ENCODE assay signal across 18 cellular contexts in the genomic region with DNA sequence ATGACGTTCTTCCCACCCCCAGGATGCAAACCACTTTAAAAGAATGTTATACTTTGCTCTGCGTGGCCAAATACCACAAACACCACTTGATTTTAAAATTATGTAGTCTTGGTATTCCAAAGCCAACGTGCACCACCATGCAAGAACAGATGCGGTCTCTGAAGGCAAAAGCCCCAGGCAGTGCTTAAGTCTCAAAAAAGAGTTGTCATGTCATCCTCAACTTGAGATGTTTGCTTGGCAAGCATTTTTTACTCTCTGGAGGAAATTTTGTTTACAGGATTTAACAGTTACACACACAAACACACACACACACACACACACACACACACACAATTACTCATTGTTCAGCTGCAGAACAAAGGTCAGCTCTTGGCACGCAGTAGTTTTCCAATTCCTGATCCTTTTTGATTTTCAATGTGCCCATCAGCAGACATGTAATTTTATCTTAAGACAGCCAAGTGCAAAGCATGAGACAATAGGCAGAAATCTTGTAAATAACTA.
A peak's percentile ranks its signal among the peaks of the same experiment; 100 is the strongest.
DNase-seq lines count a peak whose midpoint lies in the region; ATAC-seq and TF ChIP-seq lines count a peak whose summit lies in the region.
"Had no signal": no experiment of that assay in that cellular context is flagged by ENCODE, and none has a peak within 500 bp of the region (broad histone marks: within the 10 kb centered on the region; RNA-seq: fewer than 3 reads in every experiment).

No MANE protein-coding gene starts in this region.

- no peak overlapping the region for H3K4me3 ChIP-seq in skeletal muscle cell (ENCODE audit: low read depth, low read length)
- H3K4me3 ChIP-seq: body of pancreas, esophagus squamous epithelium, HAP-1, prostate gland had no signal

- H3K4me3 Mint-ChIP-seq in brain: no peak overlapping the region
- H3K4me3 Mint-ChIP-seq: activated T-cell treated with anti-CD3 and anti-CD28 coated beads, Interleukin-2, amount 50 U/mL, for 72 hours had no signal

- H3K27ac Mint-ChIP-seq in brain: peak overlapping the region in 4 of 5 experiments; percentile 42 to 78 (median 74)
- H3K27ac Mint-ChIP-seq: activated T-cell treated with anti-CD3 and anti-CD28 coated beads, Interleukin-2, amount 50 U/mL, for 72 hours had no signal

- no peak for ATAC-seq in HG02678 (IDR thresholded peaks at IDR 0.05; ENCODE audit: unreplicated experiment)
- ATAC-seq: activated CD4-positive, CD25-positive, alpha-beta regulatory T cell treated with anti-CD3 and anti-CD28 coated beads, Interleukin-2, amount 50 U/mL, for 24 hours; activated T-cell treated with anti-CD3 and anti-CD28 coated beads, Interleukin-2, amount 50 U/mL, for 72 hours; body of pancreas; left ventricle myocardium superior; SK-N-SH treated with all-trans-retinoic acid at 6 μM for 48 hours had no signal

- peak; percentile 56 for DNase-seq in LHCN-M2 (ENCODE audit: low read depth)
- peak; percentile 30 for DNase-seq in glomerular visceral epithelial cell (ENCODE audit: extremely low spot score)
- peak; percentile 80 for DNase-seq in skeletal muscle cell (ENCODE audit: low read depth)
- DNase-seq in stimulated activated CD4-positive, alpha-beta T cell treated with anti-CD3 and anti-CD28 coated beads, Interleukin-4, amount 100 ng/mL, for 1 hour: no peak
- no peak for DNase-seq in OCI-M1 (lab: John Stamatoyannopoulos, UW)
- no peak for DNase-seq in NAMALWA (ENCODE audit: low spot score)
- DNase-seq: activated T-cell treated with anti-CD3 and anti-CD28 coated beads, Interleukin-2, amount 50 U/mL, for 72 hours; body of pancreas; Calu3; esophagus squamous epithelium; left ventricle myocardium superior; NCI-H1417 treated with DMSO at 0.1 percent for 48 hours had no signal

- H3K36me3 Mint-ChIP-seq in brain: peaks cover 6% of the 10 kb centered on the region

- peaks cover 64% of the 10 kb centered on the region for H3K4me1 Mint-ChIP-seq in brain

- no peak for TF ChIP-seq CTCF in brain (conservative IDR thresholded peaks at IDR 0.05)

- H3K9me3 Mint-ChIP-seq in brain: peaks cover 0 to 3% (median 0%) of the 10 kb centered on the region in 5 experiments
- H3K9me3 Mint-ChIP-seq: activated T-cell treated with anti-CD3 and anti-CD28 coated beads, Interleukin-2, amount 50 U/mL, for 72 hours had no signal

- no peaks in the 10 kb centered on the region for H3K27me3 Mint-ChIP-seq in brain

Comparison
In these comparisons a context has a peak if more than half of its experiments do, and no peak if none do; other contexts are left out.
1. DNase-seq: peak in LHCN-M2 (single experiment), glomerular visceral epithelial cell (single experiment) and skeletal muscle cell (single experiment); none in stimulated activated CD4-positive, alpha-beta T cell treated with anti-CD3 and anti-CD28 coated beads, Interleukin-4, amount 100 ng/mL, for 1 hour (single experiment), OCI-M1 (single experiment) and NAMALWA (single experiment).